36 cellular contexts compared by ENCODE assay signal in genomic region chr15:100735654-100736053, GRCh38.
"Had no signal": no experiment of that assay in that cellular context is flagged by ENCODE, and none has a peak within 500 bp of the region (broad histone marks: within the 10 kb centered on the region; RNA-seq: fewer than 3 reads in every experiment).

No MANE protein-coding gene starts in this region.

- H3K27ac Mint-ChIP-seq: activated B cell treated with CpG ODN at 0.5 μM for 24 hours; activated CD4-positive, alpha-beta memory T cell treated with anti-CD3 and anti-CD28 coated beads for 36 hours; activated CD8-positive, alpha-beta T cell treated with anti-CD3 and anti-CD28 coated beads for 36 hours; activated naive CD4-positive, alpha-beta T cell treated with anti-CD3 and anti-CD28 coated beads for 36 hours; activated naive CD4-positive, alpha-beta T cell treated with anti-CD3 and anti-CD28 coated beads, Interleukin-2, amount 50 U/mL, for 72 hours; activated naive CD8-positive, alpha-beta T cell treated with anti-CD3 and anti-CD28 coated beads for 36 hours; activated T-cell treated with anti-CD3 and anti-CD28 coated beads, Interleukin-2, amount 50 U/mL, for 72 hours; activated T-helper 1 cell treated with anti-CD3 and anti-CD28 coated beads, Interleukin-12 subunit alpha, Interleukin-12 subunit beta, Interleukin-2, Interleukin-4 antibody, amounts not matched to agents 30 ng/mL and 10 ng/mL and 1 ng/mL, durations not matched to agents 14 hours and 24 hours and 36 hours; activated T-helper 17 cell treated with anti-CD3 and anti-CD28 coated beads, Interleukin-2, amount 50 U/mL, for 72 hours; T-helper 1 cell treated with Interleukin-12 subunit alpha and Interleukin-12 subunit beta and Interleukin-4 antibody, amounts not matched to agents 30 μg/mL and 1 μg/mL, for 36 hours; T-helper 2 cell treated with Interferon-gamma antibody and Interleukin-4, amounts not matched to agents 5 μg/mL and 100 μg/mL, for 36 hours had no signal

- H3K4me1 Mint-ChIP-seq: activated naive CD8-positive, alpha-beta T cell treated with anti-CD3 and anti-CD28 coated beads for 36 hours; activated T-helper 17 cell treated with anti-CD3 and anti-CD28 coated beads, Interleukin-2, amount 50 U/mL, for 72 hours; central memory CD8-positive, alpha-beta T cell had no signal

- H3K4me1 ChIP-seq: adrenal gland had no signal

- H3K36me3 Mint-ChIP-seq: activated CD4-positive, alpha-beta memory T cell treated with anti-CD3 and anti-CD28 coated beads for 36 hours; activated naive CD8-positive, alpha-beta T cell treated with anti-CD3 and anti-CD28 coated beads for 36 hours had no signal

- H3K4me3 Mint-ChIP-seq: activated B cell treated with CpG ODN at 0.5 μM for 24 hours; activated CD4-positive, alpha-beta memory T cell treated with anti-CD3 and anti-CD28 coated beads for 36 hours; activated CD8-positive, alpha-beta T cell treated with anti-CD3 and anti-CD28 coated beads for 36 hours; activated naive CD4-positive, alpha-beta T cell treated with anti-CD3 and anti-CD28 coated beads for 36 hours; activated naive CD8-positive, alpha-beta T cell treated with anti-CD3 and anti-CD28 coated beads for 36 hours; activated T-cell treated with anti-CD3 and anti-CD28 coated beads, Interleukin-2, amount 50 U/mL, for 4 hours; activated T-cell treated with anti-CD3 and anti-CD28 coated beads, Interleukin-2, amount 50 U/mL, for 72 hours; activated T-helper 1 cell treated with anti-CD3 and anti-CD28 coated beads, Interleukin-12 subunit alpha, Interleukin-12 subunit beta, Interleukin-2, Interleukin-4 antibody, amounts not matched to agents 30 ng/mL and 10 ng/mL and 1 ng/mL, durations not matched to agents 14 hours and 24 hours and 36 hours; activated T-helper 17 cell treated with anti-CD3 and anti-CD28 coated beads, Interleukin-2, amount 50 U/mL, for 72 hours; central memory CD8-positive, alpha-beta T cell; T-helper 1 cell treated with Interleukin-12 subunit alpha and Interleukin-12 subunit beta and Interleukin-4 antibody, amounts not matched to agents 30 μg/mL and 1 μg/mL, for 36 hours; T-helper 2 cell treated with Interferon-gamma antibody and Interleukin-4, amounts not matched to agents 5 μg/mL and 100 μg/mL, for 36 hours had no signal

- H3K9me3 ChIP-seq: adrenal gland, body of pancreas, breast epithelium had no signal

- H3K9me3 Mint-ChIP-seq: activated B cell treated with CpG ODN at 0.5 μM for 24 hours; activated CD4-positive, alpha-beta memory T cell treated with anti-CD3 and anti-CD28 coated beads for 36 hours; activated CD8-positive, alpha-beta T cell treated with anti-CD3 and anti-CD28 coated beads for 36 hours; activated naive CD4-positive, alpha-beta T cell treated with anti-CD3 and anti-CD28 coated beads for 36 hours; activated naive CD8-positive, alpha-beta T cell treated with anti-CD3 and anti-CD28 coated beads for 36 hours; activated T-cell treated with anti-CD3 and anti-CD28 coated beads, Interleukin-2, amount 50 U/mL, for 4 hours; activated T-helper 17 cell treated with anti-CD3 and anti-CD28 coated beads, Interleukin-2, amount 50 U/mL, for 72 hours; central memory CD8-positive, alpha-beta T cell; T-helper 2 cell treated with Interferon-gamma antibody and Interleukin-4, amounts not matched to agents 5 μg/mL and 100 μg/mL, for 36 hours had no signal

- H3K36me3 ChIP-seq: adrenal gland, brain microvascular endothelial cell, breast epithelium had no signal

- DNase-seq: activated B cell treated with CpG ODN at 0.5 μM for 24 hours; activated CD4-positive, alpha-beta memory T cell treated with anti-CD3 and anti-CD28 coated beads for 36 hours; activated CD4-positive, alpha-beta T cell treated with anti-CD3 and anti-CD28 coated beads for 4 hours; activated CD4-positive, alpha-beta T cell treated with anti-CD3 and anti-CD28 coated beads, Interleukin-2, amount 50 U/mL, for 1 hour; activated CD4-positive, alpha-beta T cell treated with anti-CD3 and anti-CD28 coated beads, Interleukin-2, amount 50 U/mL, for 4 hours; activated CD4-positive, CD25-positive, alpha-beta regulatory T cell treated with anti-CD3 and anti-CD28 coated beads, Interleukin-2, amount 50 U/mL, for 72 hours; activated CD8-positive, alpha-beta memory T cell treated with anti-CD3 and anti-CD28 coated beads, Interleukin-2, amount 50 U/mL, for 4 hours; activated CD8-positive, alpha-beta T cell treated with anti-CD3 and anti-CD28 coated beads for 36 hours; activated effector memory CD4-positive, alpha-beta T cell treated with anti-CD3 and anti-CD28 coated beads, Interleukin-2, amount 50 U/mL, for 16 hours; activated gamma-delta T cell treated with Interleukin-2 at 50 U/mL for 16 hours; activated naive CD4-positive, alpha-beta T cell; activated naive CD4-positive, alpha-beta T cell treated with anti-CD3 and anti-CD28 coated beads for 36 hours; activated naive CD4-positive, alpha-beta T cell treated with anti-CD3 and anti-CD28 coated beads, Interleukin-2, amount 50 U/mL, for 16 hours; activated naive CD8-positive, alpha-beta T cell treated with anti-CD3 and anti-CD28 coated beads for 36 hours; activated T-cell treated with anti-CD3 and anti-CD28 coated beads for 4 hours; activated T-cell treated with anti-CD3 and anti-CD28 coated beads, Interleukin-2, amount 50 U/mL, for 1 hour; activated T-cell treated with anti-CD3 and anti-CD28 coated beads, Interleukin-2, amount 50 U/mL, for 4 hours; activated T-cell treated with anti-CD3 and anti-CD28 coated beads, Interleukin-2, amount 50 U/mL, for 72 hours; adrenal gland; amniotic stem cell; aorta; body of pancreas; brain microvascular endothelial cell; caudate nucleus; cerebellar nuclear complex; T-helper 1 cell; T-helper 2 cell; T-helper 9 cell had no signal

- ATAC-seq: activated CD8-positive, alpha-beta T cell treated with anti-CD3 and anti-CD28 coated beads for 36 hours; activated naive CD4-positive, alpha-beta T cell treated with anti-CD3 and anti-CD28 coated beads, Interleukin-2, amount 50 U/mL, for 72 hours; activated T-cell treated with anti-CD3 and anti-CD28 coated beads, Interleukin-2, amount 50 U/mL, for 4 hours; activated T-cell treated with anti-CD3 and anti-CD28 coated beads, Interleukin-2, amount 50 U/mL, for 72 hours; activated T-helper 17 cell treated with anti-CD3 and anti-CD28 coated beads, Interleukin-2, amount 50 U/mL, for 72 hours; body of pancreas had no signal

- H3K27me3 ChIP-seq: body of pancreas, brain microvascular endothelial cell, breast epithelium had no signal

- H3K4me3 ChIP-seq: adrenal gland, body of pancreas, breast epithelium had no signal

- H3K27ac ChIP-seq: adrenal gland, body of pancreas, brain microvascular endothelial cell, breast epithelium, VCaP had no signal

- H3K27me3 Mint-ChIP-seq: activated B cell treated with CpG ODN at 0.5 μM for 24 hours; activated CD4-positive, alpha-beta memory T cell treated with anti-CD3 and anti-CD28 coated beads for 36 hours; activated CD8-positive, alpha-beta T cell treated with anti-CD3 and anti-CD28 coated beads for 36 hours; activated naive CD8-positive, alpha-beta T cell treated with anti-CD3 and anti-CD28 coated beads for 36 hours had no signal
